ENCODE assay signal across 1 cellular context in genomic region chr17:40340880-40341807, GRCh38.
TF ChIP-seq lines count a peak whose summit lies in the region.

No MANE protein-coding gene starts in this region.

TF ChIP-seq in K562, 482 proteins besides CTCF, POLR2A, EP300 and RAD21 (continued from another document and continues in another):
- TF ChIP-seq NCOA1 (IDR thresholded peaks at IDR 0.05; ENCODE audit: low read depth) (peak; percentile 86), HNRNPL (IDR thresholded peaks at IDR 0.05; ENCODE audit: low read depth, low read length) (peak; percentile 65; the same call in 1 of the 2 replicates), GTF2B (IDR thresholded peaks at IDR 0.05; ENCODE audit: extremely low read depth, insufficient read length) (no peak), ARID3B (CRISPR knock-in tag; IDR thresholded peaks at IDR 0.05; ENCODE audit: borderline replicate concordance) (no peak), SMC3 (conservative IDR thresholded peaks at IDR 0.05; ENCODE audit: insufficient read depth, low read depth, low read length) (0 out of 2 replicates have a peak, but pooled peaks have one; percentile 4), CREM (IDR thresholded peaks at IDR 0.05; ENCODE audit: low read depth) (peak; percentile 97), SAFB (IDR thresholded peaks at IDR 0.05; ENCODE audit: borderline replicate concordance, low read depth, low read length) (0 out of 2 replicates have a peak, but pooled peaks have one; percentile 14), ZNF165 (CRISPR knock-in tag; IDR thresholded peaks at IDR 0.05; ENCODE audit: borderline replicate concordance) (no peak), CREB3L1 (IDR thresholded peaks at IDR 0.05; ENCODE audit: borderline replicate concordance, low read depth) (peak; percentile 79; the same call in 1 of the 2 replicates), NR2C2 (CRISPR knock-in tag; IDR thresholded peaks at IDR 0.05) (no peak), NR2C2 (tag; IDR thresholded peaks at IDR 0.05) (peak; percentile 82), SP1 (CRISPR knock-in tag; IDR thresholded peaks at IDR 0.05) (peak; percentile 59; the same call in 1 of the 2 replicates), ZNF354B (CRISPR knock-in tag; IDR thresholded peaks at IDR 0.05) (no peak), E2F6 (IDR thresholded peaks at IDR 0.05; ENCODE audit: borderline replicate concordance in 1 of 2, extremely low read depth in 1 of 2, insufficient read depth in 1 of 2, insufficient read length in 1 of 2, low read depth in 1 of 2, low read length in 1 of 2, poor library complexity in 1 of 2, severe bottlenecking in 1 of 2) (peak; percentile 12 to 25), FOSL1 (tag; conservative IDR thresholded peaks at IDR 0.05) (peak; percentile 60), POLR2G (IDR thresholded peaks at IDR 0.05; ENCODE audit: low read depth, low read length) (peak; percentile 79), MYC (IDR thresholded peaks at IDR 0.05; ENCODE audit: low read depth, low read length) (peak; percentile 61), MYC (CRISPR knock-in tag; IDR thresholded peaks at IDR 0.05; ENCODE audit: borderline replicate concordance, low read depth) (no peak), NRF1 (conservative IDR thresholded peaks at IDR 0.05 in 1 of 2, IDR thresholded peaks at IDR 0.05 in 1 of 2) (peak; percentile 56 to 66), RCOR1 (IDR thresholded peaks at IDR 0.05; ENCODE audit: borderline replicate concordance in 1 of 2, low read depth in 2 of 2, low read length in 2 of 2) (peak; percentile 14 to 32; a peak in 1 of 4 replicates), BCOR (IDR thresholded peaks at IDR 0.05) (no peak), YY1 (IDR thresholded peaks at IDR 0.05; ENCODE audit: borderline replicate concordance in 1 of 3, control insufficient read depth in 1 of 3, extremely low read depth in 1 of 3, insufficient read depth in 3 of 3, insufficient read length in 1 of 3, insufficient replicate concordance in 2 of 3, low read depth in 1 of 3, low read length in 2 of 3) (peak in 1 of 3 experiments; percentile 6), CBFA2T2 (conservative IDR thresholded peaks at IDR 0.05) (no peak), ZKSCAN3 (CRISPR knock-in tag; IDR thresholded peaks at IDR 0.05) (no peak), ZBTB7A (IDR thresholded peaks at IDR 0.05; ENCODE audit: borderline replicate concordance, control insufficient read depth, low read depth, low read length) (peak; percentile 60; the same call in 1 of the 2 replicates), PHF8 (IDR thresholded peaks at IDR 0.05; ENCODE audit: borderline replicate concordance, low read length) (no peak), CBX5 (IDR thresholded peaks at IDR 0.05; ENCODE audit: borderline replicate concordance, low read depth) (no peak), ETV1 (tag; conservative IDR thresholded peaks at IDR 0.05; ENCODE audit: low read depth) (peak; percentile 81), ATF3 (IDR thresholded peaks at IDR 0.05) (peak; percentile 75), ATF3 (CRISPR knock-in tag; conservative IDR thresholded peaks at IDR 0.05) (peak; percentile 82), ESRRA (IDR thresholded peaks at IDR 0.05; ENCODE audit: borderline replicate concordance, low read depth) (peak; percentile 76), MED1 (CRISPR knock-in tag; IDR thresholded peaks at IDR 0.05; ENCODE audit: borderline replicate concordance) (peak; percentile 66; the same call in 1 of the 2 replicates), E2F1 (CRISPR knock-in tag; IDR thresholded peaks at IDR 0.05) (no peak), ETS1 (conservative IDR thresholded peaks at IDR 0.05; ENCODE audit: control insufficient read depth, low read depth, low read length) (0 out of 2 replicates have a peak, but pooled peaks have one; percentile 5), GABPB1 (CRISPR knock-in tag; IDR thresholded peaks at IDR 0.05) (peak; percentile 91), TAF1 (IDR thresholded peaks at IDR 0.05; ENCODE audit: control insufficient read depth, extremely low read depth, insufficient read depth, low read length, severe bottlenecking) (no peak)
- TF ChIP-seq, protein P1, sequence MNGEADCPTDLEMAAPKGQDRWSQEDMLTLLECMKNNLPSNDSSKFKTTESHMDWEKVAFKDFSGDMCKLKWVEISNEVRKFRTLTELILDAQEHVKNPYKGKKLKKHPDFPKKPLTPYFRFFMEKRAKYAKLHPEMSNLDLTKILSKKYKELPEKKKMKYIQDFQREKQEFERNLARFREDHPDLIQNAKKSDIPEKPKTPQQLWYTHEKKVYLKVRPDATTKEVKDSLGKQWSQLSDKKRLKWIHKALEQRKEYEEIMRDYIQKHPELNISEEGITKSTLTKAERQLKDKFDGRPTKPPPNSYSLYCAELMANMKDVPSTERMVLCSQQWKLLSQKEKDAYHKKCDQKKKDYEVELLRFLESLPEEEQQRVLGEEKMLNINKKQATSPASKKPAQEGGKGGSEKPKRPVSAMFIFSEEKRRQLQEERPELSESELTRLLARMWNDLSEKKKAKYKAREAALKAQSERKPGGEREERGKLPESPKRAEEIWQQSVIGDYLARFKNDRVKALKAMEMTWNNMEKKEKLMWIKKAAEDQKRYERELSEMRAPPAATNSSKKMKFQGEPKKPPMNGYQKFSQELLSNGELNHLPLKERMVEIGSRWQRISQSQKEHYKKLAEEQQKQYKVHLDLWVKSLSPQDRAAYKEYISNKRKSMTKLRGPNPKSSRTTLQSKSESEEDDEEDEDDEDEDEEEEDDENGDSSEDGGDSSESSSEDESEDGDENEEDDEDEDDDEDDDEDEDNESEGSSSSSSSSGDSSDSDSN (IDR thresholded peaks at IDR 0.05; ENCODE audit: borderline replicate concordance in 1 of 2, low read depth in 2 of 2, low read length in 2 of 2), result 0 out of 4 replicates have a peak, but pooled peaks of 1 of the 2 experiments have one; percentile 14
- TF ChIP-seq, protein P2, sequence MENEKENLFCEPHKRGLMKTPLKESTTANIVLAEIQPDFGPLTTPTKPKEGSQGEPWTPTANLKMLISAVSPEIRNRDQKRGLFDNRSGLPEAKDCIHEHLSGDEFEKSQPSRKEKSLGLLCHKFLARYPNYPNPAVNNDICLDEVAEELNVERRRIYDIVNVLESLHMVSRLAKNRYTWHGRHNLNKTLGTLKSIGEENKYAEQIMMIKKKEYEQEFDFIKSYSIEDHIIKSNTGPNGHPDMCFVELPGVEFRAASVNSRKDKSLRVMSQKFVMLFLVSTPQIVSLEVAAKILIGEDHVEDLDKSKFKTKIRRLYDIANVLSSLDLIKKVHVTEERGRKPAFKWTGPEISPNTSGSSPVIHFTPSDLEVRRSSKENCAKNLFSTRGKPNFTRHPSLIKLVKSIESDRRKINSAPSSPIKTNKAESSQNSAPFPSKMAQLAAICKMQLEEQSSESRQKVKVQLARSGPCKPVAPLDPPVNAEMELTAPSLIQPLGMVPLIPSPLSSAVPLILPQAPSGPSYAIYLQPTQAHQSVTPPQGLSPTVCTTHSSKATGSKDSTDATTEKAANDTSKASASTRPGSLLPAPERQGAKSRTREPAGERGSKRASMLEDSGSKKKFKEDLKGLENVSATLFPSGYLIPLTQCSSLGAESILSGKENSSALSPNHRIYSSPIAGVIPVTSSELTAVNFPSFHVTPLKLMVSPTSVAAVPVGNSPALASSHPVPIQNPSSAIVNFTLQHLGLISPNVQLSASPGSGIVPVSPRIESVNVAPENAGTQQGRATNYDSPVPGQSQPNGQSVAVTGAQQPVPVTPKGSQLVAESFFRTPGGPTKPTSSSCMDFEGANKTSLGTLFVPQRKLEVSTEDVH (IDR thresholded peaks at IDR 0.05; ENCODE audit: low read depth, partially characterized antibody), result peak; percentile 57
- TF ChIP-seq, protein P3, sequence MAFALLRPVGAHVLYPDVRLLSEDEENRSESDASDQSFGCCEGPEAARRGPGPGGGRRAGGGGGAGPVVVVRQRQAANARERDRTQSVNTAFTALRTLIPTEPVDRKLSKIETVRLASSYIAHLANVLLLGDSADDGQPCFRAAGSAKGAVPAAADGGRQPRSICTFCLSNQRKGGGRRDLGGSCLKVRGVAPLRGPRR (CRISPR knock-in tag; IDR thresholded peaks at IDR 0.05), result no peak
- TF ChIP-seq, protein P4, sequence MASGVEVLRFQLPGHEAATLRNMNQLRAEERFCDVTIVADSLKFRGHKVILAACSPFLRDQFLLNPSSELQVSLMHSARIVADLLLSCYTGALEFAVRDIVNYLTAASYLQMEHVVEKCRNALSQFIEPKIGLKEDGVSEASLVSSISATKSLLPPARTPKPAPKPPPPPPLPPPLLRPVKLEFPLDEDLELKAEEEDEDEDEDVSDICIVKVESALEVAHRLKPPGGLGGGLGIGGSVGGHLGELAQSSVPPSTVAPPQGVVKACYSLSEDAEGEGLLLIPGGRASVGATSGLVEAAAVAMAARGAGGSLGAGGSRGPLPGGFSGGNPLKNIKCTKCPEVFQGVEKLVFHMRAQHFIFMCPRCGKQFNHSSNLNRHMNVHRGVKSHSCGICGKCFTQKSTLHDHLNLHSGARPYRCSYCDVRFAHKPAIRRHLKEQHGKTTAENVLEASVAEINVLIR (CRISPR knock-in tag; IDR thresholded peaks at IDR 0.05), result peak; percentile 81
- TF ChIP-seq, protein P5, sequence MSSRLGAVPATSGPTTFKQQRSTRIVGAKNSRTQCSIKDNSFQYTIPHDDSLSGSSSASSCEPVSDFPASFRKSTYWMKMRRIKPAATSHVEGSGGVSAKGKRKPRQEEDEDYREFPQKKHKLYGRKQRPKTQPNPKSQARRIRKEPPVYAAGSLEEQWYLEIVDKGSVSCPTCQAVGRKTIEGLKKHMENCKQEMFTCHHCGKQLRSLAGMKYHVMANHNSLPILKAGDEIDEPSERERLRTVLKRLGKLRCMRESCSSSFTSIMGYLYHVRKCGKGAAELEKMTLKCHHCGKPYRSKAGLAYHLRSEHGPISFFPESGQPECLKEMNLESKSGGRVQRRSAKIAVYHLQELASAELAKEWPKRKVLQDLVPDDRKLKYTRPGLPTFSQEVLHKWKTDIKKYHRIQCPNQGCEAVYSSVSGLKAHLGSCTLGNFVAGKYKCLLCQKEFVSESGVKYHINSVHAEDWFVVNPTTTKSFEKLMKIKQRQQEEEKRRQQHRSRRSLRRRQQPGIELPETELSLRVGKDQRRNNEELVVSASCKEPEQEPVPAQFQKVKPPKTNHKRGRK (tag; IDR thresholded peaks at IDR 0.05), result no peak
- TF ChIP-seq, protein P6, sequence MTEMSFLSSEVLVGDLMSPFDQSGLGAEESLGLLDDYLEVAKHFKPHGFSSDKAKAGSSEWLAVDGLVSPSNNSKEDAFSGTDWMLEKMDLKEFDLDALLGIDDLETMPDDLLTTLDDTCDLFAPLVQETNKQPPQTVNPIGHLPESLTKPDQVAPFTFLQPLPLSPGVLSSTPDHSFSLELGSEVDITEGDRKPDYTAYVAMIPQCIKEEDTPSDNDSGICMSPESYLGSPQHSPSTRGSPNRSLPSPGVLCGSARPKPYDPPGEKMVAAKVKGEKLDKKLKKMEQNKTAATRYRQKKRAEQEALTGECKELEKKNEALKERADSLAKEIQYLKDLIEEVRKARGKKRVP (CRISPR knock-in tag; IDR thresholded peaks at IDR 0.05), result no peak
